28 cellular contexts compared by ENCODE assay signal in the genomic region with DNA sequence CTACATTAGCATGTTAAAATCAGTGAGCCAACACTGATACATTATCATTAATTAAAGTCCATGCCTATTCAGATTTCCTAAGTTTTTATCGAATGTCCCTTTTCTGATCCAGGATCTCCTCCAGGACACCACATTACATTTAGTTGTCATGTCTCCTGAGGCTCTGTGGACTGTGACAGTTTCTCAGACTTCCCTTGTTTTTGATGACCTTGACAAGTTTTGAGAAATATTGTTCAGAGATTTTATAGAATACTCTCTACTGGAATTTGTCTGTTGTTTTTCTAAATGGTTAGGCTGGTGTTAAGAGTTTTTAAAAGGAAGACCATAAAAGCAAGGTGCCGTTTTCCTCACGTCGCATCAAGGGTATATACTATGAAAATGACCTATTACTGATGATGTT.
"Had no signal": no experiment of that assay in that cellular context is flagged by ENCODE, and none has a peak within 500 bp of the region (broad histone marks: within the 10 kb centered on the region; RNA-seq: fewer than 3 reads in every experiment).

No MANE protein-coding gene starts in this region.

- H3K9me3 ChIP-seq: stomach, suprapubic skin, testis, thoracic aorta, thyroid gland, tibial artery, tibial nerve, transverse colon, upper lobe of left lung, upper lobe of right lung, uterus, vagina had no signal

- FAIRE-seq: urothelium cell line had no signal

- H3K27me3 ChIP-seq: testis, thyroid gland, upper lobe of left lung, vagina had no signal

- H3K36me3 Mint-ChIP-seq: stimulated activated effector memory CD8-positive, alpha-beta T cell treated with anti-CD3 and anti-CD28 coated beads, Interleukin-12 subunit alpha, Interleukin-12 subunit beta, amount 100 ng/mL, for 72 hours; stimulated activated memory B cell treated with anti-CD40 and anti-IgM and Interleukin-4, amounts not matched to agents 10 μg/mL and 1 μg/mL and 100 μg/mL, for 72 hours; stimulated activated naive B cell treated with anti-CD40 and anti-IgM and Interleukin-4, amounts not matched to agents 10 μg/mL and 1 μg/mL and 100 μg/mL, for 72 hours; type B pancreatic cell had no signal

- H3K4me1 Mint-ChIP-seq: stimulated activated effector memory CD8-positive, alpha-beta T cell treated with anti-CD3 and anti-CD28 coated beads, Interleukin-12 subunit alpha, Interleukin-12 subunit beta, amount 100 ng/mL, for 72 hours; stimulated activated memory B cell treated with anti-CD40 and anti-IgM and Interleukin-4, amounts not matched to agents 10 μg/mL and 1 μg/mL and 100 μg/mL, for 72 hours; stimulated activated naive B cell treated with anti-CD40 and anti-IgM and Interleukin-4, amounts not matched to agents 10 μg/mL and 1 μg/mL and 100 μg/mL, for 72 hours; stimulated activated naive CD8-positive, alpha-beta T cell treated with anti-CD3 and anti-CD28 coated beads, Interleukin-15, amount 100 ng/mL, for 72 hours had no signal

- H3K4me1 ChIP-seq: stomach, suprapubic skin, testis, thyroid gland, tibial artery, tibial nerve, transverse colon, upper lobe of left lung, upper lobe of right lung, uterus, vagina had no signal

- H3K27ac ChIP-seq: stomach, suprapubic skin, testis, thoracic aorta, thyroid gland, tibial artery, tibial nerve, transverse colon, upper lobe of left lung, upper lobe of right lung, uterus, vagina had no signal

- H3K36me3 ChIP-seq: stomach, suprapubic skin, thoracic aorta, thyroid gland, tibial artery, tibial nerve, transverse colon, upper lobe of left lung, upper lobe of right lung, uterus, vagina had no signal

- H3K27ac Mint-ChIP-seq: stimulated activated effector memory CD8-positive, alpha-beta T cell treated with anti-CD3 and anti-CD28 coated beads, Interleukin-12 subunit alpha, Interleukin-12 subunit beta, amount 100 ng/mL, for 72 hours; stimulated activated memory B cell treated with anti-CD40 and anti-IgM and Interleukin-4, amounts not matched to agents 10 μg/mL and 1 μg/mL and 100 μg/mL, for 72 hours; stimulated activated naive B cell treated with anti-CD40 and anti-IgM and Interleukin-4, amounts not matched to agents 10 μg/mL and 1 μg/mL and 100 μg/mL, for 72 hours; stimulated activated naive CD8-positive, alpha-beta T cell treated with anti-CD3 and anti-CD28 coated beads, Interleukin-15, amount 100 ng/mL, for 72 hours; stimulated activated naive CD8-positive, alpha-beta T cell treated with anti-CD3 and anti-CD28 coated beads, Interleukin-15, Interleukin-2, amounts not matched to agents 100 ng/mL and 50 ng/mL, for 24 hours; type B pancreatic cell had no signal

- H3K9me3 Mint-ChIP-seq: stimulated activated effector memory CD8-positive, alpha-beta T cell treated with anti-CD3 and anti-CD28 coated beads, Interleukin-12 subunit alpha, Interleukin-12 subunit beta, amount 100 ng/mL, for 72 hours; stimulated activated memory B cell treated with anti-CD40 and anti-IgM and Interleukin-4, amounts not matched to agents 10 μg/mL and 1 μg/mL and 100 μg/mL, for 72 hours; stimulated activated naive B cell treated with anti-CD40 and anti-IgM and Interleukin-4, amounts not matched to agents 10 μg/mL and 1 μg/mL and 100 μg/mL, for 72 hours; stimulated activated naive CD8-positive, alpha-beta T cell treated with anti-CD3 and anti-CD28 coated beads, Interleukin-15, amount 100 ng/mL, for 72 hours; stimulated activated naive CD8-positive, alpha-beta T cell treated with anti-CD3 and anti-CD28 coated beads, Interleukin-15, Interleukin-2, amounts not matched to agents 100 ng/mL and 50 ng/mL, for 24 hours; type B pancreatic cell had no signal

- H3K4me3 ChIP-seq: stomach, suprapubic skin, testis, thoracic aorta, thyroid gland, tibial artery, tibial nerve, transverse colon, upper lobe of left lung, upper lobe of right lung, uterus, vagina had no signal

- H3K4me3 Mint-ChIP-seq: stimulated activated effector memory CD8-positive, alpha-beta T cell treated with anti-CD3 and anti-CD28 coated beads, Interleukin-12 subunit alpha, Interleukin-12 subunit beta, amount 100 ng/mL, for 72 hours; stimulated activated memory B cell treated with anti-CD40 and anti-IgM and Interleukin-4, amounts not matched to agents 10 μg/mL and 1 μg/mL and 100 μg/mL, for 72 hours; stimulated activated naive B cell treated with anti-CD40 and anti-IgM and Interleukin-4, amounts not matched to agents 10 μg/mL and 1 μg/mL and 100 μg/mL, for 72 hours; stimulated activated naive CD8-positive, alpha-beta T cell treated with anti-CD3 and anti-CD28 coated beads, Interleukin-15, amount 100 ng/mL, for 72 hours; stimulated activated naive CD8-positive, alpha-beta T cell treated with anti-CD3 and anti-CD28 coated beads, Interleukin-15, Interleukin-2, amounts not matched to agents 100 ng/mL and 50 ng/mL, for 24 hours; type B pancreatic cell had no signal

- DNase-seq: stimulated activated CD4-positive, alpha-beta T cell treated with anti-CD3 and anti-CD28 coated beads, Interleukin-2, amount 100 ng/mL, for 48 hours; stimulated activated CD4-positive, alpha-beta T cell treated with anti-CD3 and anti-CD28 coated beads, Interleukin-4, amount 100 ng/mL, for 1 hour; stimulated activated CD4-positive, alpha-beta T cell treated with anti-CD3 and anti-CD28 coated beads, Interleukin-4, amount 100 ng/mL, for 24 hours; stimulated activated CD4-positive, alpha-beta T cell treated with anti-CD3 and anti-CD28 coated beads, Interleukin-4, amount 100 ng/mL, for 4 hours; stimulated activated CD8-positive, alpha-beta memory T cell treated with anti-CD3 and anti-CD28 coated beads, Interleukin-4, amount 100 ng/mL, for 48 hours; stimulated activated naive B cell treated with anti-CD40 and anti-IgM and Interleukin-4, amounts not matched to agents 10 μg/mL and 1 μg/mL and 100 μg/mL, for 72 hours; stimulated activated naive CD4-positive, alpha-beta T cell; stimulated activated naive CD4-positive, alpha-beta T cell treated with Interleukin-2 at 50 U/mL for 16 hours; stimulated activated naive CD8-positive, alpha-beta T cell treated with anti-CD3 and anti-CD28 coated beads, Interleukin-15, amount 100 ng/mL, for 72 hours; stimulated activated naive CD8-positive, alpha-beta T cell treated with anti-CD3 and anti-CD28 coated beads, Interleukin-15, Interleukin-2, amounts not matched to agents 100 U/mL and 50 U/mL, for 24 hours; stomach; substantia nigra; testis; thyroid gland; tibial artery; transverse colon; upper lobe of left lung; upper lobe of right lung; uterus had no signal

- ATAC-seq: stimulated activated effector memory CD8-positive, alpha-beta T cell treated with anti-CD3 and anti-CD28 coated beads, Interleukin-12 subunit alpha, Interleukin-12 subunit beta, amount 100 ng/mL, for 72 hours; stimulated activated memory B cell treated with anti-CD40 and anti-IgM and Interleukin-4, amounts not matched to agents 10 μg/mL and 1 μg/mL and 100 μg/mL, for 72 hours; stimulated activated naive B cell treated with anti-CD40 and anti-IgM and Interleukin-4, amounts not matched to agents 10 μg/mL and 1 μg/mL and 100 μg/mL, for 72 hours; stimulated activated naive CD8-positive, alpha-beta T cell treated with anti-CD3 and anti-CD28 coated beads, Interleukin-15, amount 100 ng/mL, for 72 hours; stimulated activated naive CD8-positive, alpha-beta T cell treated with anti-CD3 and anti-CD28 coated beads, Interleukin-15, Interleukin-2, amounts not matched to agents 100 U/mL and 50 U/mL, for 24 hours; upper lobe of right lung had no signal
